Comparison of ENCODE assay signal across 8 cellular contexts in the genomic region with DNA sequence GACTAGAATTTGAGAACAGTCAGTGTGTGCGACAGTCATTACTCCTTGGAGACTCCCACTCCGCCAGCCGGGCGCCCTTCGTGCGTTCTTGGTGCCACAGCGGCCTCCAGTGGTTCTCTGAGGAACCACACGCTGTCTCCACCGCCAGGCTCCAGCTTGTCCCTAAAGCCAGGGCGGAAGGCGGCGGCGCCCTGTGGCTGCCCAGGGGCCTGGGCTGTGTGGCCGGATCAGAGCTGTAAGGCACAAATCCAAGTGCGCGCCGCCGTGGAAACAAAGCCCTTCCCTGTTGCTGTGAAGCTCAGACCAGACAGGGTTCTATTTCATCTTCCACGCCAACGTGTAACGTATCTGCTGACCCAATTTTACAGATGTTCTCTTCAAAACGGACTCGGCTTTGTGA. TPM values are rescaled to one million over a fixed set of nuclear protein-coding genes. Genes with fewer than 3 reads are reported as not detected.
A peak's percentile ranks its signal among the peaks of the same experiment; 100 is the strongest.
DNase-seq lines count a peak whose midpoint lies in the region; ATAC-seq and TF ChIP-seq lines count a peak whose summit lies in the region.

No MANE protein-coding gene starts in this region.

- peak; percentile 75 for DNase-seq in NCI-H1105 (lab: John Stamatoyannopoulos, UW)
- peak; percentile 1 for DNase-seq in activated naive CD8-positive, alpha-beta T cell treated with anti-CD3 and anti-CD28 coated beads, Interleukin-2, amount 50 U/mL, for 16 hours (ENCODE audit: low read depth, low spot score)
- peak; percentile 82 for DNase-seq in left cardiac atrium
- DNase-seq in retina, result peak; percentile 88
- DNase-seq in epidermal melanocyte (ENCODE audit: insufficient read length, low spot score), result no peak

- TF ChIP-seq CTCF in GM12873 (IDR thresholded peaks at IDR 0.05; ENCODE audit: insufficient read depth, low read depth, low read length, missing control alignments) (peak; percentile 84), SU-DHL-6 (IDR thresholded peaks at IDR 0.05; ENCODE audit: insufficient read depth, low read length, poor library complexity, severe bottlenecking) (peak; percentile 52)

- H3K27me3 ChIP-seq in SU-DHL-6 (ENCODE audit: low read length), result no peaks in the 10 kb centered on the region

- no peak overlapping the region for H3K4me3 ChIP-seq in SU-DHL-6 (ENCODE audit: insufficient read depth, low read length, poor library complexity, severe bottlenecking)

- no peaks in the 10 kb centered on the region for H3K36me3 ChIP-seq in SU-DHL-6 (ENCODE audit: low read length)

- H3K9ac ChIP-seq in SU-DHL-6 (ENCODE audit: low read length), result no peak overlapping the region

- H3K79me2 ChIP-seq in SU-DHL-6 (ENCODE audit: insufficient read depth, low read length), result no peaks in the 10 kb centered on the region

- H4K20me1 ChIP-seq in SU-DHL-6 (ENCODE audit: low read depth, low read length), result no peaks in the 10 kb centered on the region

- H3K27ac ChIP-seq in SU-DHL-6 (ENCODE audit: low read depth, low read length), result no peak overlapping the region

- intact Hi-C loops in left cardiac atrium (cut with DNase I), result loop anchor here in 1 of 2 donors (5.0 to 10.0 kb wide), 2 partner anchors 1339 to 1426 kb away; no protein-coding TSS in a partner anchor

- H3F3A ChIP-seq in SU-DHL-6 (ENCODE audit: insufficient read depth), result no peaks in the 10 kb centered on the region

- H3K4me2 ChIP-seq in SU-DHL-6 (ENCODE audit: low read depth, low read length, poor library complexity, severe bottlenecking), result no peak overlapping the region

- ATAC-seq in HG02610 (IDR thresholded peaks at IDR 0.05; ENCODE audit: unreplicated experiment) (peak; percentile 91), left cardiac atrium (peak; percentile 87 to 96)

- no peaks in the 10 kb centered on the region for H3K9me2 ChIP-seq in SU-DHL-6 (replicated peaks; ENCODE audit: insufficient read depth, low read length)

- H2AFZ ChIP-seq in SU-DHL-6 (ENCODE audit: low read depth, low read length, severe bottlenecking), result peak overlapping the region; percentile 41

- no peaks in the 10 kb centered on the region for H3K9me3 ChIP-seq in SU-DHL-6 (ENCODE audit: insufficient read depth, low read length)

RNA-seq across cellular contexts. Expression of a gene that starts 34.1 kb away (rescaled TPM):
- total RNA-seq in left cardiac atrium, result 10 to 100 TPM; 65.9 to 75.6 TPM
